ENCODE assay signal across 7 cellular contexts in genomic region chr17:40547079-40547784, GRCh38. TPM values are rescaled to one million over a fixed set of nuclear protein-coding genes. Genes with fewer than 3 reads are reported as not detected.
A peak's percentile ranks its signal among the peaks of the same experiment; 100 is the strongest.
DNase-seq lines count a peak whose midpoint lies in the region; ATAC-seq and TF ChIP-seq lines count a peak whose summit lies in the region.

No MANE protein-coding gene starts in this region.

- H3K9me2 ChIP-seq in Loucy (replicated peaks; ENCODE audit: low read depth, low read length) (no peaks in the 10 kb centered on the region), OCI-LY1 (ENCODE audit: low read depth, low read length) (no peaks in the 10 kb centered on the region)

- peak overlapping the region; percentile 66 for H3K4me2 ChIP-seq in Loucy (ENCODE audit: low read depth, low read length, poor library complexity, severe bottlenecking)
- H3K4me2 ChIP-seq in OCI-LY1 (ENCODE audit: low read length): peak overlapping the region; percentile 14; the same call in 1 of the 2 replicates

- H3K27me3 ChIP-seq in Loucy (ENCODE audit: insufficient read depth, low read length, poor library complexity, severe bottlenecking): no peaks in the 10 kb centered on the region
- no peaks in the 10 kb centered on the region for H3K27me3 ChIP-seq in OCI-LY1 (ENCODE audit: insufficient read depth, low read length)

- H3K4me3 Mint-ChIP-seq in natural killer cell: no peak overlapping the region
- H3K4me3 Mint-ChIP-seq in nephron progenitor cell: no peak overlapping the region

- H4K20me1 ChIP-seq in Loucy (ENCODE audit: insufficient read depth, low read length, poor library complexity, severe bottlenecking) (no peaks in the 10 kb centered on the region), OCI-LY1 (ENCODE audit: insufficient read depth, low read length) (no peaks in the 10 kb centered on the region)

- DNase-seq in activated naive CD4-positive, alpha-beta T cell treated with anti-CD3 and anti-CD28 coated beads, Interleukin-2, amount 50 U/mL, for 72 hours (ENCODE audit: low spot score in 2 of 2): no peak
- DNase-seq in natural killer cell: peak; percentile 17
- no peak for DNase-seq in nephron progenitor cell

- H3K9me3 ChIP-seq in Loucy (ENCODE audit: insufficient read depth, low read depth, low read length): no peaks in the 10 kb centered on the region
- H3K9me3 ChIP-seq in OCI-LY1 (ENCODE audit: low read length): no peaks in the 10 kb centered on the region

- H3K4me1 ChIP-seq in Loucy (ENCODE audit: insufficient read depth, low read length, poor library complexity, severe bottlenecking): peaks cover 41% of the 10 kb centered on the region
- peaks cover 44% of the 10 kb centered on the region for H3K4me1 ChIP-seq in OCI-LY1 (ENCODE audit: insufficient read depth, low read length, severe bottlenecking)

- H3K27me3 Mint-ChIP-seq in natural killer cell (ENCODE audit: low read depth in 2 of 2) (peaks cover 8 to 14% of the 10 kb centered on the region in 2 donors), nephron progenitor cell (ENCODE audit: low read depth, poor library complexity) (peaks cover 17% of the 10 kb centered on the region)

- H3K79me2 ChIP-seq in Loucy (ENCODE audit: insufficient read depth, low read length) (no peaks in the 10 kb centered on the region), OCI-LY1 (ENCODE audit: insufficient read depth, low read length) (no peaks in the 10 kb centered on the region)

- peaks cover 3 to 5% of the 10 kb centered on the region in 2 donors for H3K36me3 Mint-ChIP-seq in activated naive CD4-positive, alpha-beta T cell treated with anti-CD3 and anti-CD28 coated beads, Interleukin-2, amount 50 U/mL, for 72 hours
- H3K36me3 Mint-ChIP-seq in natural killer cell (no peaks in the 10 kb centered on the region), nephron progenitor cell (ENCODE audit: low read depth) (no peaks in the 10 kb centered on the region)

- intact Hi-C loops in natural killer cell (cut with micrococcal nuclease): no loop called here

- H3K9ac ChIP-seq in Loucy (ENCODE audit: low read depth, low read length, poor library complexity, severe bottlenecking) (peak overlapping the region; percentile 91), OCI-LY1 (ENCODE audit: low read length) (peak overlapping the region; percentile 50)

- peak overlapping the region; percentile 7 to 98 for H3K27ac Mint-ChIP-seq in activated naive CD4-positive, alpha-beta T cell treated with anti-CD3 and anti-CD28 coated beads, Interleukin-2, amount 50 U/mL, for 72 hours
- H3K27ac Mint-ChIP-seq in natural killer cell: no peak overlapping the region
- H3K27ac Mint-ChIP-seq in nephron progenitor cell: no peak overlapping the region

- H2AFZ ChIP-seq in Loucy (ENCODE audit: low read length) (peak overlapping the region; percentile 0; the same call in 1 of the 2 replicates), OCI-LY1 (ENCODE audit: low read length) (no peak overlapping the region)

- peak overlapping the region; percentile 86 for H3K27ac ChIP-seq in OCI-LY1 (ENCODE audit: low read depth, low read length, poor library complexity, severe bottlenecking)

- H3K4me1 Mint-ChIP-seq in natural killer cell (peaks cover 17 to 18% of the 10 kb centered on the region in 2 donors), nephron progenitor cell (peaks cover 82% of the 10 kb centered on the region)

- H3K36me3 ChIP-seq in Loucy (ENCODE audit: insufficient read depth, low read length) (no peaks in the 10 kb centered on the region), OCI-LY1 (ENCODE audit: insufficient read depth, low read length) (no peaks in the 10 kb centered on the region)

- ATAC-seq in activated naive CD4-positive, alpha-beta T cell treated with anti-CD3 and anti-CD28 coated beads, Interleukin-2, amount 50 U/mL, for 72 hours: peak in 1 of 2 donors; percentile 14
- peak; percentile 17 to 54 (median 25) for ATAC-seq in natural killer cell
- ATAC-seq in HG02759 (IDR thresholded peaks at IDR 0.05; ENCODE audit: unreplicated experiment): no peak
- no peak for ATAC-seq in HG03196 (IDR thresholded peaks at IDR 0.05; ENCODE audit: unreplicated experiment)

- H3K9me3 Mint-ChIP-seq in activated naive CD4-positive, alpha-beta T cell treated with anti-CD3 and anti-CD28 coated beads, Interleukin-2, amount 50 U/mL, for 72 hours: no peaks in the 10 kb centered on the region
- H3K9me3 Mint-ChIP-seq in natural killer cell (no peaks in the 10 kb centered on the region), nephron progenitor cell (no peaks in the 10 kb centered on the region)

- TF ChIP-seq CTCF in Loucy (conservative IDR thresholded peaks at IDR 0.05; ENCODE audit: low read length): no peak
- TF ChIP-seq CTCF in OCI-LY1 (IDR thresholded peaks at IDR 0.05; ENCODE audit: low read length): no peak
- TF ChIP-seq CTCF in natural killer cell (IDR thresholded peaks at IDR 0.05): no peak
- no peak for TF ChIP-seq CTCF in nephron progenitor cell (IDR thresholded peaks at IDR 0.05)

- H3F3A ChIP-seq in Loucy (ENCODE audit: low read depth): no peaks in the 10 kb centered on the region
- H3F3A ChIP-seq in OCI-LY1 (ENCODE audit: insufficient read depth, low read length): no peaks in the 10 kb centered on the region

- H3K4me3 ChIP-seq in Loucy (ENCODE audit: low read length, poor library complexity, severe bottlenecking): peak overlapping the region; percentile 35
- H3K4me3 ChIP-seq in OCI-LY1 (ENCODE audit: low read depth, low read length, poor library complexity, severe bottlenecking): no peak overlapping the region

RNA-seq across cellular contexts. Expression of gene CCR7, which starts 18.0 kb away (rescaled TPM):
- 100 to 1,000 TPM; 287 to 301 TPM for total RNA-seq in activated naive CD4-positive, alpha-beta T cell treated with anti-CD3 and anti-CD28 coated beads, Interleukin-2, amount 50 U/mL, for 72 hours
- total RNA-seq in natural killer cell: 1 to 10 TPM; 3.2 to 8.0 (median 6.6) TPM

RNA-seq across cellular contexts. Expression of gene TNS4, which starts 45.8 kb away (rescaled TPM):
- total RNA-seq in activated naive CD4-positive, alpha-beta T cell treated with anti-CD3 and anti-CD28 coated beads, Interleukin-2, amount 50 U/mL, for 72 hours: 10 to 100 TPM in 1 of 2 donors, 1 to 10 TPM in 1; 1.7 to 11.6 TPM
- 1 to 10 TPM in 1 of 3 donors, under 1 TPM in 2; 0.65 to 1.8 (median 0.94) TPM for total RNA-seq in natural killer cell

Comparison
In these comparisons a context has a peak if more than half of its experiments do, and no peak if none do; other contexts are left out.
1. ATAC-seq: peak in natural killer cell (3 of 3); none in HG02759 (single experiment) and HG03196 (single experiment).
2. H3K27ac Mint-ChIP-seq: peak in activated naive CD4-positive, alpha-beta T cell treated with anti-CD3 and anti-CD28 coated beads, Interleukin-2, amount 50 U/mL, for 72 hours (2 of 2); none in natural killer cell (0 of 2) and nephron progenitor cell (single experiment).
3. RNA of gene CCR7, which starts 18.0 kb away (total RNA-seq): 287 to 301 TPM in activated naive CD4-positive, alpha-beta T cell treated with anti-CD3 and anti-CD28 coated beads, Interleukin-2, amount 50 U/mL, for 72 hours; 3.2 to 8.0 TPM in natural killer cell; every median in the first group is over 10 times any median in the second.